20 cellular contexts compared by ENCODE assay signal in the genomic region with DNA sequence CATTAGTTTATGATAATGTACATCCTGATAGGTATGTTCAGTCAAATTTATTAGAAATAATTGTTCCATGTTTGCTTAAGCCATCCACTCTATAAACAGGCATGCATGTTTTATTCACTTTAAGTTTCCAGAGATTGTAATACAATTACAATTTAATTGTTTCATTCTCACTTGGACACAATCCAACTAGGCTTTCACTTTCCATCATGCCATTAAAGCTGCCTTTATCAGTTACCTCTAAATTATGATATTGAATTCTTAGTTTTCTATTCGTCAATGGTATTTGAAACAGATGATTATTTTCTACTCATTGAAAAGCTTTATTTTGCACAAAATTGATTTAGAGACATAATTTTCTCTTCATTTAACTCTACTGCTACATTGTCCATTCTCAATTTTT.
DNase-seq lines count a peak whose midpoint lies in the region; ATAC-seq, FAIRE-seq and TF ChIP-seq lines count a peak whose summit lies in the region.
"Had no signal": no experiment of that assay in that cellular context is flagged by ENCODE, and none has a peak within 500 bp of the region (broad histone marks: within the 10 kb centered on the region; RNA-seq: fewer than 3 reads in every experiment).

No MANE protein-coding gene starts in this region.

- peak in 2 of 3 experiments; percentile 11 to 78 for DNase-seq in NCI-H1417 (lab: John Stamatoyannopoulos, UW)
- DNase-seq in NCI-H1417 treated with DMSO at 0.1 percent for 48 hours (lab: John Stamatoyannopoulos, UW): no peak
- DNase-seq in D721Med (ENCODE audit: insufficient read length, low spot score): no peak
- peak; percentile 68 for DNase-seq in NCI-H748 (lab: John Stamatoyannopoulos, UW; ENCODE audit: unreplicated experiment)
- no peak for DNase-seq in smooth muscle cell (lab: John Stamatoyannopoulos, UW; ENCODE audit: unreplicated experiment)
- no peak for DNase-seq in effector CD8-positive, alpha-beta T cell (lab: John Stamatoyannopoulos, UW)
- DNase-seq: 8988T; CD4-positive, CD25-positive, alpha-beta regulatory T cell; DMS79; EL; GDM1; NCI-H1436; NCI-H187; NCI-H524 treated with DMSO at 0.1 percent for 48 hours; NK-92 treated with Interleukin-12 subunit alpha and Interleukin-12 subunit beta, amount 100 ng/mL, for 24 hours had no signal

- WGBS in smooth muscle cell (ENCODE audit: low lambda C conversion rate): 86% methylated on average over 1 of the region's 1 CpG

- ATAC-seq in HG03354 (IDR thresholded peaks at IDR 0.05; ENCODE audit: poor library complexity, severe bottlenecking, unreplicated experiment): no peak
- ATAC-seq: GM12878, K562 had no signal

- no peaks in the 10 kb centered on the region for H3K36me3 ChIP-seq in smooth muscle cell (ENCODE audit: low read depth)
- H3K36me3 ChIP-seq: BLaER1 had no signal

- no peak overlapping the region for H2AFZ ChIP-seq in smooth muscle cell (ENCODE audit: low read depth)

- no peak for TF ChIP-seq CTCF in D721Med (IDR thresholded peaks at IDR 0.05; ENCODE audit: insufficient read depth, missing control alignments)
- TF ChIP-seq CTCF in smooth muscle cell (IDR thresholded peaks at IDR 0.05; ENCODE audit: borderline replicate concordance, insufficient read depth, poor library complexity, severe bottlenecking): no peak

- no peaks in the 10 kb centered on the region for H3F3A ChIP-seq in smooth muscle cell (ENCODE audit: low read depth)

- peaks cover 11% of the 10 kb centered on the region for H3K27me3 ChIP-seq in smooth muscle cell (ENCODE audit: low read depth)
- H3K27me3 ChIP-seq: BLaER1 had no signal

- H3K79me2 ChIP-seq in smooth muscle cell (ENCODE audit: low read depth): no peaks in the 10 kb centered on the region

- no peaks in the 10 kb centered on the region for H3K9me3 ChIP-seq in smooth muscle cell (replicated peaks; ENCODE audit: low read depth)
- H3K9me3 ChIP-seq: BLaER1 had no signal

- peak overlapping the region; percentile 23 for H3K4me2 ChIP-seq in smooth muscle cell
- H3K4me2 ChIP-seq: BLaER1 had no signal

- no peaks in the 10 kb centered on the region for H3K4me1 ChIP-seq in smooth muscle cell (ENCODE audit: low read depth)
- H3K4me1 ChIP-seq: BLaER1 had no signal

- no peak overlapping the region for H3K27ac ChIP-seq in smooth muscle cell (ENCODE audit: low read depth)
- H3K27ac ChIP-seq: BLaER1 had no signal

- no peak overlapping the region for H3K4me3 ChIP-seq in smooth muscle cell
- H3K4me3 ChIP-seq: BLaER1, GM12878, K562 had no signal

- H3K9ac ChIP-seq in smooth muscle cell (ENCODE audit: low read depth): no peak overlapping the region
- H3K9ac ChIP-seq: BLaER1 had no signal

- no peaks in the 10 kb centered on the region for H4K20me1 ChIP-seq in smooth muscle cell (ENCODE audit: low read depth)
- H4K20me1 ChIP-seq: BLaER1 had no signal

- FAIRE-seq in D721Med (lab: Jason Lieb, UNC): peak; percentile 38
- FAIRE-seq: GM12878, HTR-8/SVneo, K562 had no signal

Comparison
In these comparisons a context has a peak if more than half of its experiments do, and no peak if none do; other contexts are left out.
1. DNase-seq: peak in NCI-H1417 (2 of 3) and NCI-H748 (single experiment); none in NCI-H1417 treated with DMSO at 0.1 percent for 48 hours (single experiment), D721Med (single experiment), smooth muscle cell (single experiment) and effector CD8-positive, alpha-beta T cell (single experiment).